In the genomic region with DNA sequence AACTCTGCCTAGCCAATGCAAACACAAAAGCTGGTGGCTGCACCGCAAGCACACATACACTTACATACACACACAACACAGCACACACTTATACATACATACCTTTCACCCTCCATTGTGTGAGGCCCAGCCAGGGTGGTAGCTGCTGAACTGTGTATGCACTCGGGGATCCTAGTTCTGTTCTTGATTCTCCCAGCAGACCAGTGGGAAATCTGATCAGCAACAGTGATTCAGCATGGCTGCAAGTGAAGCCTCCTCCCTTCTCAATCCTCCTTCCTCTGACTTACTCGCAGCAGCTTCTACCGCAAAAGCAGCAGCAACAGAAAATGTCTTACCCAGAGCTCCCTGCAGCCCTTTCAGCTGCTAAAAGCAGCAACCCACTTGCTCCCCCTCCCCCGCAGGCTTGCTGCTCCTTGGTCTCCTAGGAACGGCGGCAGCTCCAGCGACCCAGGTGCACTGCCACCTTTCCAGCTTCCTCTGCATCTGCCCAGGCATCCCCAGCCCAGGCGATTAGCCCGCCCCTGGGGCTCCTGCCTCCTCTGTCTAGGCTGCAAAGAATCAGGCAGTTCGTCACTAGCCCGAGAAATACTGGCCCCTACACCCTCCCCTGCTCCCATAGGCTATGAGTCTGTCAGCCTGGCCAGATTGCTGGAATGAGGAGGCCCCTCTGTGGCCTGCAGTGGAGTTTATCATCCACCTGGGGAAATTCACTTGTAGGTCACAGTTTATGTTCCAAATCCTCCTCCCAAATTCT, we compare ENCODE assay signal across 8 cellular contexts. TPM values are rescaled to one million over a fixed set of nuclear protein-coding genes. Genes with fewer than 3 reads are reported as not detected.
DNase-seq lines count a peak whose midpoint lies in the region; ATAC-seq and TF ChIP-seq lines count a peak whose summit lies in the region.

A gene with protein sequence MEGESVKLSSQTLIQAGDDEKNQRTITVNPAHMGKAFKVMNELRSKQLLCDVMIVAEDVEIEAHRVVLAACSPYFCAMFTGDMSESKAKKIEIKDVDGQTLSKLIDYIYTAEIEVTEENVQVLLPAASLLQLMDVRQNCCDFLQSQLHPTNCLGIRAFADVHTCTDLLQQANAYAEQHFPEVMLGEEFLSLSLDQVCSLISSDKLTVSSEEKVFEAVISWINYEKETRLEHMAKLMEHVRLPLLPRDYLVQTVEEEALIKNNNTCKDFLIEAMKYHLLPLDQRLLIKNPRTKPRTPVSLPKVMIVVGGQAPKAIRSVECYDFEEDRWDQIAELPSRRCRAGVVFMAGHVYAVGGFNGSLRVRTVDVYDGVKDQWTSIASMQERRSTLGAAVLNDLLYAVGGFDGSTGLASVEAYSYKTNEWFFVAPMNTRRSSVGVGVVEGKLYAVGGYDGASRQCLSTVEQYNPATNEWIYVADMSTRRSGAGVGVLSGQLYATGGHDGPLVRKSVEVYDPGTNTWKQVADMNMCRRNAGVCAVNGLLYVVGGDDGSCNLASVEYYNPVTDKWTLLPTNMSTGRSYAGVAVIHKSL (minus strand): TSS at position 559 of the 754 bp plus-strand sequence. CDS start 443 bp downstream, at position 116.

- peak; percentile 63 for DNase-seq in GM06990 (ENCODE audit: extremely low read depth, insufficient read length)
- DNase-seq in NCI-H1694 treated with DMSO at 0.1 percent for 48 hours (lab: John Stamatoyannopoulos, UW) = peak; percentile 35
- DNase-seq in activated CD8-positive, alpha-beta memory T cell treated with anti-CD3 and anti-CD28 coated beads, Interleukin-2, amount 50 U/mL, for 48 hours = peak; percentile 69
- no peak for DNase-seq in esophagus squamous epithelium (lab: John Stamatoyannopoulos, UW)
- no peak for DNase-seq in KBM-7

- H3K36me3 ChIP-seq in GM06990 (ENCODE audit: control insufficient read depth, insufficient read depth, low read length) (no peaks in the 10 kb centered on the region), esophagus squamous epithelium (no peaks in the 10 kb centered on the region), thymus (ENCODE audit: control insufficient read depth, insufficient read depth) (no peaks in the 10 kb centered on the region)

- peaks cover 16 to 45% (median 16%) of the 10 kb centered on the region in 3 donors for H3K4me1 ChIP-seq in esophagus squamous epithelium
- peaks cover 39% of the 10 kb centered on the region for H3K4me1 ChIP-seq in mononuclear cell (ENCODE audit: insufficient read depth, low read length)
- H3K4me1 ChIP-seq in thymus (ENCODE audit: control insufficient read depth, insufficient read depth, low read length) = peaks cover 27% of the 10 kb centered on the region

- ATAC-seq in GM21825 (IDR thresholded peaks at IDR 0.05; ENCODE audit: unreplicated experiment) = peak; percentile 54

- TF ChIP-seq CTCF in GM06990 (IDR thresholded peaks at IDR 0.05; ENCODE audit: insufficient read depth, low read length, poor library complexity, severe bottlenecking) (no peak), esophagus squamous epithelium (IDR thresholded peaks at IDR 0.05) (peak in 2 of 6 experiments; percentile 10 to 17)

- no peak for TF ChIP-seq POLR2A in esophagus squamous epithelium (IDR thresholded peaks at IDR 0.05)

- intact Hi-C loops in esophagus squamous epithelium (cut with DNase I) = no loop called here

- H3K9me3 ChIP-seq in esophagus squamous epithelium = no peaks in the 10 kb centered on the region
- H3K9me3 ChIP-seq in mononuclear cell (ENCODE audit: low read depth, low read length) = no peaks in the 10 kb centered on the region
- no peaks in the 10 kb centered on the region for H3K9me3 ChIP-seq in thymus (ENCODE audit: control insufficient read depth)

- in situ Hi-C loops in KBM-7 (cut with MboI; ENCODE audit: low pct_unique_long_range_greater_than_20kb, low sequenced_read_pairs) = no loop called here

- H3K27ac ChIP-seq in esophagus squamous epithelium = peak within 1 kb of the TSS; percentile 70 to 82 (median 76)
- H3K27ac ChIP-seq in thymus (ENCODE audit: low read depth) = peak within 1 kb of the TSS; percentile 82

- H3K27me3 ChIP-seq in GM06990 (replicated peaks; ENCODE audit: control insufficient read depth, insufficient read depth, low read length) (no peaks in the 10 kb centered on the region), esophagus squamous epithelium (no peaks in the 10 kb centered on the region), mononuclear cell (ENCODE audit: insufficient read depth, low read length) (no peaks in the 10 kb centered on the region), thymus (ENCODE audit: control insufficient read depth, insufficient read depth) (no peaks in the 10 kb centered on the region)

- H3K4me3 ChIP-seq in GM06990 (replicated peaks; ENCODE audit: low read depth, low read length) (peak within 1 kb of the TSS; percentile 55), esophagus squamous epithelium (peak within 1 kb of the TSS; percentile 26 to 63 (median 42)), mononuclear cell (ENCODE audit: low read length) (peak within 1 kb of the TSS; percentile 47), thymus (ENCODE audit: low read length) (peak within 1 kb of the TSS; percentile 64)

- 2 to 3% methylated on average over 5 to 7 of the region's 12 CpGs for WGBS in esophagus squamous epithelium, 2 donors
- WGBS in thymus = under 1% methylated on average over 12 of the region's 12 CpGs

RNA-seq across cellular contexts. Expression of the gene that starts here (rescaled TPM):
- total RNA-seq in esophagus squamous epithelium (1 to 10 TPM; 1.7 to 3.8 (median 3.1) TPM), mononuclear cell (9.3 TPM)
- 5.0 TPM for polyA plus RNA-seq in thymus

Comparison
In these comparisons a context has a peak if more than half of its experiments do, and no peak if none do; other contexts are left out.
1. DNase-seq: peak in GM06990 (single experiment), NCI-H1694 treated with DMSO at 0.1 percent for 48 hours (single experiment) and activated CD8-positive, alpha-beta memory T cell treated with anti-CD3 and anti-CD28 coated beads, Interleukin-2, amount 50 U/mL, for 48 hours (single experiment); none in esophagus squamous epithelium (single experiment) and KBM-7 (single experiment).
2. Peak in every context shown above with its lines, with median percentiles within 50 percentile points of each other: H3K4me3 ChIP-seq.